Comparison of ENCODE assay signal across 1 cellular context in genomic region chr6:92364948-92365386, GRCh38.
A peak's percentile ranks its signal among the peaks of the same experiment; 100 is the strongest.
TF ChIP-seq lines count a peak whose summit lies in the region.

No MANE protein-coding gene starts in this region.

TF ChIP-seq in HepG2, 621 proteins besides CTCF, POLR2A, EP300 and RAD21 (continued from another document and continues in another):
- TF ChIP-seq AHDC1 (CRISPR knock-in tag; IDR thresholded peaks at IDR 0.05; ENCODE audit: borderline replicate concordance) (peak; percentile 96; the same call in 1 of the 2 replicates), CAMTA2 (CRISPR knock-in tag; IDR thresholded peaks at IDR 0.05; ENCODE audit: borderline replicate concordance) (no peak), TBX3 (IDR thresholded peaks at IDR 0.05; ENCODE audit: borderline replicate concordance) (peak; percentile 35; the same call in 1 of the 2 replicates), TRIM24 (CRISPR knock-in tag; IDR thresholded peaks at IDR 0.05) (no peak), SKI (IDR thresholded peaks at IDR 0.05; ENCODE audit: partially characterized antibody) (no peak), HHEX (CRISPR knock-in tag; IDR thresholded peaks at IDR 0.05) (peak; percentile 60; the same call in 1 of the 2 replicates), ZNF879 (CRISPR knock-in tag; IDR thresholded peaks at IDR 0.05) (no peak), ZNF414 (CRISPR knock-in tag; IDR thresholded peaks at IDR 0.05) (no peak), JUNB (CRISPR knock-in tag; IDR thresholded peaks at IDR 0.05; ENCODE audit: borderline replicate concordance) (peak; percentile 40; the same call in 1 of the 2 replicates), HOXA7 (CRISPR knock-in tag; IDR thresholded peaks at IDR 0.05) (no peak), GLI4 (CRISPR knock-in tag; IDR thresholded peaks at IDR 0.05; ENCODE audit: borderline replicate concordance) (no peak), NFYC (CRISPR knock-in tag; IDR thresholded peaks at IDR 0.05) (no peak), ZNF18 (CRISPR knock-in tag; IDR thresholded peaks at IDR 0.05; ENCODE audit: insufficient replicate concordance) (no peak), NR3C1 (CRISPR knock-in tag; IDR thresholded peaks at IDR 0.05) (no peak), DMAP1 (CRISPR knock-in tag; IDR thresholded peaks at IDR 0.05) (peak; percentile 51), ZNF639 (CRISPR knock-in tag; conservative IDR thresholded peaks at IDR 0.05) (no peak), MED1 (CRISPR knock-in tag; IDR thresholded peaks at IDR 0.05) (peak; percentile 73; the same call in 1 of the 2 replicates), ZBTB39 (CRISPR knock-in tag; IDR thresholded peaks at IDR 0.05) (0 out of 2 replicates have a peak, but pooled peaks have one; percentile 25), MIER3 (CRISPR knock-in tag; IDR thresholded peaks at IDR 0.05; ENCODE audit: borderline replicate concordance) (peak; percentile 77; the same call in 1 of the 2 replicates), BCL3 (CRISPR knock-in tag; IDR thresholded peaks at IDR 0.05) (no peak), ZNF292 (CRISPR knock-in tag; IDR thresholded peaks at IDR 0.05; ENCODE audit: borderline replicate concordance, low read depth) (no peak), TFE3 (CRISPR knock-in tag; IDR thresholded peaks at IDR 0.05) (peak; percentile 62), CREM (IDR thresholded peaks at IDR 0.05) (peak; percentile 70), CREM (CRISPR knock-in tag; IDR thresholded peaks at IDR 0.05) (no peak), ZFP62 (CRISPR knock-in tag; IDR thresholded peaks at IDR 0.05) (no peak), ZFP41 (CRISPR knock-in tag; IDR thresholded peaks at IDR 0.05; ENCODE audit: borderline replicate concordance) (no peak), SPEN (CRISPR knock-in tag; IDR thresholded peaks at IDR 0.05; ENCODE audit: low read depth) (no peak), KLF15 (CRISPR knock-in tag; IDR thresholded peaks at IDR 0.05; ENCODE audit: borderline replicate concordance) (no peak), ZNF335 (CRISPR knock-in tag; IDR thresholded peaks at IDR 0.05) (no peak), ZNF790 (CRISPR knock-in tag; IDR thresholded peaks at IDR 0.05; ENCODE audit: borderline replicate concordance) (no peak), DPF2 (CRISPR knock-in tag; IDR thresholded peaks at IDR 0.05; ENCODE audit: borderline replicate concordance, low read depth) (peak; percentile 81; the same call in 1 of the 2 replicates), NFKBIZ (CRISPR knock-in tag; IDR thresholded peaks at IDR 0.05) (peak; percentile 71; the same call in 1 of the 2 replicates), MLX (CRISPR knock-in tag; IDR thresholded peaks at IDR 0.05) (0 out of 2 replicates have a peak, but pooled peaks have one; percentile 71), SMAD9 (CRISPR knock-in tag; IDR thresholded peaks at IDR 0.05) (no peak), ASH2L (IDR thresholded peaks at IDR 0.05; ENCODE audit: insufficient read length, low read depth, low read length) (peak; percentile 80), ATF4 (CRISPR knock-in tag; IDR thresholded peaks at IDR 0.05) (peak in 1 of 2 experiments; percentile 57; a peak in 1 of 4 replicates), ZNF282 (IDR thresholded peaks at IDR 0.05; ENCODE audit: partially characterized antibody) (no peak), HBP1 (CRISPR knock-in tag; IDR thresholded peaks at IDR 0.05; ENCODE audit: low read depth) (no peak), SKIL (CRISPR knock-in tag; IDR thresholded peaks at IDR 0.05; ENCODE audit: borderline replicate concordance) (no peak), ZNF207 (IDR thresholded peaks at IDR 0.05; ENCODE audit: borderline replicate concordance) (no peak), SALL1 (CRISPR knock-in tag; IDR thresholded peaks at IDR 0.05) (peak; percentile 58; the same call in 1 of the 2 replicates), HDAC6 (IDR thresholded peaks at IDR 0.05; ENCODE audit: low read depth, low read length) (no peak)
